12 cellular contexts compared by ENCODE assay signal in the genomic region with DNA sequence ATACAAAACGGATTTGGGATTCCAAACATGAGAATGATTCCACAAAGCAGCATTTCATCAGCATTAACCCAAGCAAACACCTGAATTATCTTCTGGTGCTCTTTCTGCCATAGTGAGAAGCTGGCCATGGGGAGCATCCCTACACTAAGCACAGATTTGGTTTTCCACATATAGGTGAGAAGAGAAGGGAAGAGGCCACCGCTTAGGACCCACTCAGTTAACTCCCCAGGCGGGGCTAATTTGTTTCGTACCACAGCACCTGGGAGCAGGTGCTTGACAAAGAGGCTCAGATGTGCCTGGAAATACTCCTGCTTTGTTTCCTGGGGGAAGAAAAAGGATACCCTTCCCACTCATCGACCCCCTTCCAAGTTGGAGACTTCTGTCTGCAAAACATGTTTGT.
DNase-seq lines count a peak whose midpoint lies in the region; ATAC-seq, FAIRE-seq and TF ChIP-seq lines count a peak whose summit lies in the region.
"Had no signal": no experiment of that assay in that cellular context is flagged by ENCODE, and none has a peak within 500 bp of the region (broad histone marks: within the 10 kb centered on the region; RNA-seq: fewer than 3 reads in every experiment).

No MANE protein-coding gene starts in this region.

- POLR2A ChIA-PET in A549 (lab: Yijun Ruan, JAX) = no interaction called here

- H4K91ac ChIP-seq in mesenchymal stem cell (ENCODE audit: low read length) = peak overlapping the region; percentile 8

- H3K4me2 ChIP-seq in A549 (peak overlapping the region; percentile 23; the same call in 1 of the 3 replicates), mesenchymal stem cell (ENCODE audit: low read length, poor library complexity, severe bottlenecking) (no peak overlapping the region)

- no peak for TF ChIP-seq EP300 in A549 (IDR thresholded peaks at IDR 0.05)

- H2AFZ ChIP-seq in mesenchymal stem cell (ENCODE audit: low read depth, low read length) = peak overlapping the region; percentile 6

- no peak overlapping the region for H3K23ac ChIP-seq in mesenchymal stem cell (ENCODE audit: low read length in 2 of 2)

- TF ChIP-seq POLR2A in A549 (IDR thresholded peaks at IDR 0.05; ENCODE audit: low read length) (no peak), Peyer's patch (IDR thresholded peaks at IDR 0.05) (no peak)

- no peak overlapping the region for H2BK5ac ChIP-seq in mesenchymal stem cell (ENCODE audit: low read depth, low read length, poor library complexity, severe bottlenecking)

- peaks cover 19% of the 10 kb centered on the region for H3K79me1 ChIP-seq in mesenchymal stem cell (replicated peaks; ENCODE audit: low read length, poor library complexity, severe bottlenecking)

- no peak overlapping the region for H3K4ac ChIP-seq in mesenchymal stem cell (ENCODE audit: low read depth in 1 of 2, low read length in 2 of 2)

- no peak overlapping the region for H2BK120ac ChIP-seq in mesenchymal stem cell (ENCODE audit: low read depth, low read length)

- no peaks in the 10 kb centered on the region for H3K9me3 ChIP-seq in A549
- H3K9me3 ChIP-seq in Peyer's patch = no peaks in the 10 kb centered on the region
- H3K9me3 ChIP-seq in mesenchymal stem cell (ENCODE audit: control insufficient read depth, low read length) = no peaks in the 10 kb centered on the region
- H3K9me3 ChIP-seq in mucosa of descending colon = no peaks in the 10 kb centered on the region
- H3K9me3 ChIP-seq: pancreas had no signal

- TF ChIP-seq CTCF in A549 (IDR thresholded peaks at IDR 0.05) (no peak), Peyer's patch (IDR thresholded peaks at IDR 0.05) (no peak), mucosa of descending colon (IDR thresholded peaks at IDR 0.05) (no peak)

- H2BK12ac ChIP-seq in mesenchymal stem cell (ENCODE audit: low read length in 2 of 2) = peak overlapping the region in 1 of 2 experiments; percentile 43

- DNase-seq in A549 (ENCODE audit: low read depth in 1 of 2, low spot score in 1 of 2) (no peak), Peyer's patch (no peak), mesenchymal stem cell (no peak), frontal cortex (ENCODE audit: low spot score in 2 of 2) (no peak), mucosa of descending colon (no peak)
- DNase-seq in activated CD8-positive, alpha-beta memory T cell treated with anti-CD3 and anti-CD28 coated beads for 24 hours = no peak
- DNase-seq: activated CD8-positive, alpha-beta memory T cell treated with anti-CD3 and anti-CD28 coated beads, Interleukin-2, amount 10 ng/mL, durations not matched to agents 7 days and 5 days; CD4-positive, alpha-beta memory T cell had no signal

- H3K4me1 ChIP-seq in A549 = peaks cover 37% of the 10 kb centered on the region
- peaks cover 0 to 14% (median 9%) of the 10 kb centered on the region in 4 donors for H3K4me1 ChIP-seq in Peyer's patch
- H3K4me1 ChIP-seq in mesenchymal stem cell (ENCODE audit: control insufficient read depth, insufficient read depth, low read depth, low read length) = peaks cover 14% of the 10 kb centered on the region
- H3K4me1 ChIP-seq in mucosa of descending colon (ENCODE audit: low read depth) = peaks cover 14% of the 10 kb centered on the region

- CTCF ChIA-PET in A549 (lab: Yijun Ruan, JAX) = no interaction called here

- H3K27me3 ChIP-seq in Peyer's patch (no peaks in the 10 kb centered on the region), mesenchymal stem cell (ENCODE audit: control insufficient read depth in 1 of 2, insufficient read depth in 1 of 2, low read length in 2 of 2) (no peaks in the 10 kb centered on the region)
- H3K27me3 ChIP-seq: pancreas had no signal

- H3K36me3 ChIP-seq in Peyer's patch = no peaks in the 10 kb centered on the region
- peaks cover 0 to 2% of the 10 kb centered on the region in 2 experiments for H3K36me3 ChIP-seq in mesenchymal stem cell (ENCODE audit: control insufficient read depth in 1 of 2, insufficient read depth in 2 of 2, low read depth in 1 of 2, low read length in 2 of 2)
- H3K36me3 ChIP-seq in mucosa of descending colon (ENCODE audit: low read depth) = no peaks in the 10 kb centered on the region
- H3K36me3 ChIP-seq: pancreas had no signal

- no peak overlapping the region for H3K18ac ChIP-seq in mesenchymal stem cell (ENCODE audit: low read depth in 1 of 2, low read length in 2 of 2)

- WGBS in A549 (ENCODE audit: missing lambda C conversion rate) = 72% methylated on average over 5 of the region's 5 CpGs
- WGBS in mesenchymal stem cell = 74% methylated on average over 5 of the region's 5 CpGs

- no peak for TF ChIP-seq RAD21 in A549 (conservative IDR thresholded peaks at IDR 0.05 in 1 of 2, IDR thresholded peaks at IDR 0.05 in 1 of 2)

- H3K27ac ChIP-seq in A549 (no peak overlapping the region), Peyer's patch (peak overlapping the region in 3 of 4 donors; percentile 36 to 70 (median 64)), mesenchymal stem cell (ENCODE audit: low read length, poor library complexity, severe bottlenecking) (no peak overlapping the region)

- H2BK15ac ChIP-seq in mesenchymal stem cell (ENCODE audit: low read depth, poor library complexity, severe bottlenecking) = peak overlapping the region; percentile 20

- no peak overlapping the region for H2AK5ac ChIP-seq in mesenchymal stem cell (ENCODE audit: low read length, severe bottlenecking)

- no peak overlapping the region for H3K9ac ChIP-seq in mesenchymal stem cell (ENCODE audit: low read length)

- intact Hi-C loops in mucosa of descending colon (cut with DNase I, micrococcal nuclease) = no loop called here

- no peak overlapping the region for H3K14ac ChIP-seq in mesenchymal stem cell (ENCODE audit: low read length in 2 of 2)

- FAIRE-seq in A549 (lab: Jason Lieb, UNC) (no peak), frontal cortex (lab: Jason Lieb, UNC) (no peak)
- FAIRE-seq: HTR-8/SVneo, pancreas had no signal

- 0 out of 6 replicates have a peak, but pooled peaks of 1 of the 2 experiments have one; percentile 28 for ATAC-seq in A549
- ATAC-seq in GM19438 (IDR thresholded peaks at IDR 0.05; ENCODE audit: low read depth, unreplicated experiment) = peak; percentile 26
- ATAC-seq in mucosa of descending colon = no peak
- ATAC-seq in HG03196 (IDR thresholded peaks at IDR 0.05; ENCODE audit: unreplicated experiment) = no peak

- no peak overlapping the region for H4K8ac ChIP-seq in mesenchymal stem cell (ENCODE audit: low read length)

- H3K4me3 ChIP-seq in A549 = no peak overlapping the region
- no peak overlapping the region for H3K4me3 ChIP-seq in Peyer's patch
- H3K4me3 ChIP-seq in mesenchymal stem cell (ENCODE audit: insufficient read depth in 1 of 2, low read depth in 1 of 2, low read length in 2 of 2) = no peak overlapping the region
- no peak overlapping the region for H3K4me3 ChIP-seq in mucosa of descending colon
- H3K4me3 ChIP-seq: pancreas had no signal

TF ChIP-seq in A549, 52 proteins besides CTCF, POLR2A, EP300 and RAD21:
- no peak for TF ChIP-seq NFE2L2 (conservative IDR thresholded peaks at IDR 0.05; ENCODE audit: low read length)
- no peak for TF ChIP-seq ZFP36 (IDR thresholded peaks at IDR 0.05; ENCODE audit: borderline replicate concordance, partially characterized antibody)
- TF ChIP-seq CBX2 (IDR thresholded peaks at IDR 0.05; ENCODE audit: borderline replicate concordance, low read depth) = no peak
- TF ChIP-seq RCOR1 (IDR thresholded peaks at IDR 0.05; ENCODE audit: low read depth, low read length) = no peak
- TF ChIP-seq, protein P1, sequence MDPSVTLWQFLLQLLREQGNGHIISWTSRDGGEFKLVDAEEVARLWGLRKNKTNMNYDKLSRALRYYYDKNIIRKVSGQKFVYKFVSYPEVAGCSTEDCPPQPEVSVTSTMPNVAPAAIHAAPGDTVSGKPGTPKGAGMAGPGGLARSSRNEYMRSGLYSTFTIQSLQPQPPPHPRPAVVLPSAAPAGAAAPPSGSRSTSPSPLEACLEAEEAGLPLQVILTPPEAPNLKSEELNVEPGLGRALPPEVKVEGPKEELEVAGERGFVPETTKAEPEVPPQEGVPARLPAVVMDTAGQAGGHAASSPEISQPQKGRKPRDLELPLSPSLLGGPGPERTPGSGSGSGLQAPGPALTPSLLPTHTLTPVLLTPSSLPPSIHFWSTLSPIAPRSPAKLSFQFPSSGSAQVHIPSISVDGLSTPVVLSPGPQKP (IDR thresholded peaks at IDR 0.05; ENCODE audit: low read depth, low read length) = no peak
- TF ChIP-seq JUN (IDR thresholded peaks at IDR 0.05) = no peak
- no peak for TF ChIP-seq GATA3 (IDR thresholded peaks at IDR 0.05; ENCODE audit: borderline replicate concordance)
- TF ChIP-seq TP53 (CRISPR knock-in tag; IDR thresholded peaks at IDR 0.05) = no peak
- no peak for TF ChIP-seq MAZ (IDR thresholded peaks at IDR 0.05; ENCODE audit: borderline replicate concordance, low read depth, low read length)
- no peak for TF ChIP-seq CEBPB (IDR thresholded peaks at IDR 0.05)
- no peak for TF ChIP-seq HOXA7 (CRISPR knock-in tag; IDR thresholded peaks at IDR 0.05)
- no peak for TF ChIP-seq SMC3 (IDR thresholded peaks at IDR 0.05)
- TF ChIP-seq CBX8 (IDR thresholded peaks at IDR 0.05) = no peak
- no peak for TF ChIP-seq NPAS2 (CRISPR knock-in tag; IDR thresholded peaks at IDR 0.05; ENCODE audit: borderline replicate concordance)
- no peak for TF ChIP-seq JUNB (IDR thresholded peaks at IDR 0.05)
- TF ChIP-seq KDM1A (IDR thresholded peaks at IDR 0.05; ENCODE audit: low read depth) = no peak
- no peak for TF ChIP-seq EHF (CRISPR knock-in tag; IDR thresholded peaks at IDR 0.05)

Comparison
In these comparisons a context has a peak if more than half of its experiments do, and no peak if none do; other contexts are left out.
1. H3K27ac ChIP-seq: peak in Peyer's patch (3 of 4); none in A549 (0 of 2) and mesenchymal stem cell (single experiment).